31 cellular contexts compared by ENCODE assay signal in the genomic region with DNA sequence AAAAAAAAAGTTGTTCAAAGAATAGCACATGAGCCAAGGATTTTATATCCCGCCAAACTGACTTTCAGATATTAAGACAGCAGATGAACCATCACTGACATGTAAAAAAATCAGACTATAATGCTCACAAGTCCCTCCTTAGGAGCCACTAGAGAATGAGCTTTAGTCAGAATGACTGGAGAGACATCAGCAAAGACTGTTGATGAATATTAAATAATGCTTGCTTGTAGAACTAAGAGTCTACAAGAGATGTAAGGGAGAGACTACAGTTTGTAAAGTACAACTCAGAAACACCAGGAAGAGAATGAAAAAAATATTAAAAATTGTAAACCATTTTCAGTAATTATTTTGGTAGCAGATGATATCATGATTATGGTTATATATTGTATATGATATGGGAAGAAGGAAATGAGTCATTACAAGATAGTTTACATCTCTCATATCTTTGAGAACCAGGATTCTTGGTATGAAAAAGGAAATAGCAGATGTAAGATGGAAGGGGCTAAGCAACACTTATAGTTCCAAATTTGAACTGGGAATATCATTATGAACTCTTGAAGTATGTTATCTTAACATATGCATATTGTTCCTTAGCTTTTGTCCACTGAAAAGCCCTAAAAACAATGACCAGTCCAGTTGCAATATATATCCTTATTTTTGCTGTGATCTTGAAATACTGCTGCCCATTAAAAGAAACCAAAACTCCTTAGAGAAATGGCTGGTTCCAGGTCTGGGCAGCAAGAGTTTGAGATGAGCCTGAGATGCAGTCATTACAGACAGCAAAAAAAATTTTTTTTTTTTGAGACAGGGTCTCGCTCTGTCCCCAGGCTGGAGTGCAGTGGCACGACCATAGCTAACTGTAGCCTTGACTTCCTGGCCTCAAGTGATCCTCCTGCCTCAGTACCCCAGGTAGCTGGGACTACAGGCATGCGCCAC. TPM values are rescaled to one million over a fixed set of nuclear protein-coding genes. Genes with fewer than 3 reads are reported as not detected.
DNase-seq lines count a peak whose midpoint lies in the region; ATAC-seq and TF ChIP-seq lines count a peak whose summit lies in the region.
"Had no signal": no experiment of that assay in that cellular context is flagged by ENCODE, and none has a peak within 500 bp of the region (broad histone marks: within the 10 kb centered on the region; RNA-seq: fewer than 3 reads in every experiment).

No MANE protein-coding gene starts in this region.

- H3K4me1 ChIP-seq in PC-9 (replicated peaks; ENCODE audit: insufficient read depth): no peaks in the 10 kb centered on the region
- H3K4me1 ChIP-seq: ascending aorta, gastrocnemius medialis had no signal

- 0 out of 2 replicates have a peak, but pooled peaks cover 10% of the 10 kb centered on the region for H3K9me3 ChIP-seq in PC-9 (ENCODE audit: insufficient read depth, low read depth)

- peaks cover 4% of the 10 kb centered on the region for H3K9me3 Mint-ChIP-seq in activated T-cell treated with anti-CD3 and anti-CD28 coated beads, Interleukin-2, amount 50 U/mL, for 24 hours
- peaks cover 1% of the 10 kb centered on the region for H3K9me3 Mint-ChIP-seq in activated naive CD8-positive, alpha-beta T cell treated with anti-CD3 and anti-CD28 coated beads, Interleukin-2, amount 10 ng/mL, durations not matched to agents 7 days and 5 days
- peaks cover 2 to 6% of the 10 kb centered on the region in 2 donors for H3K9me3 Mint-ChIP-seq in natural killer cell
- H3K9me3 Mint-ChIP-seq: neural crest cell had no signal

- intact Hi-C loops in PC-9 (cut with micrococcal nuclease; ENCODE audit: unreplicated experiment) (no loop called here), natural killer cell (cut with micrococcal nuclease) (no loop called here), Right ventricle myocardium inferior (cut with DNase I) (no loop called here)

- H3K4me3 Mint-ChIP-seq in activated T-cell treated with anti-CD3 and anti-CD28 coated beads, Interleukin-2, amount 50 U/mL, for 24 hours: no peak overlapping the region
- H3K4me3 Mint-ChIP-seq in activated naive CD8-positive, alpha-beta T cell treated with anti-CD3 and anti-CD28 coated beads, Interleukin-2, amount 10 ng/mL, durations not matched to agents 7 days and 5 days: peak overlapping the region; percentile 39
- H3K4me3 Mint-ChIP-seq in natural killer cell: no peak overlapping the region
- H3K4me3 Mint-ChIP-seq: activated B cell treated with CpG ODN at 0.5 μM for 24 hours, B cell, GM23338, IgD-negative memory B cell, neural crest cell had no signal

- no peak for ATAC-seq in activated naive CD8-positive, alpha-beta T cell treated with anti-CD3 and anti-CD28 coated beads, Interleukin-2, amount 10 ng/mL, durations not matched to agents 7 days and 5 days (ENCODE audit: low read depth)
- no peak for ATAC-seq in natural killer cell
- ATAC-seq in Right ventricle myocardium inferior: no peak
- ATAC-seq in GM19397 (IDR thresholded peaks at IDR 0.05; ENCODE audit: unreplicated experiment): no peak
- ATAC-seq: esophagus mucosa, gastrocnemius medialis, GM23338, mucosa of descending colon, sciatic nerve had no signal

- H2AFZ ChIP-seq in PC-9: no peak overlapping the region
- H2AFZ ChIP-seq: GM23338 had no signal

- H3K4me1 Mint-ChIP-seq in activated T-cell treated with anti-CD3 and anti-CD28 coated beads, Interleukin-2, amount 50 U/mL, for 24 hours (ENCODE audit: low read depth): peaks cover 30% of the 10 kb centered on the region
- H3K4me1 Mint-ChIP-seq in activated naive CD8-positive, alpha-beta T cell treated with anti-CD3 and anti-CD28 coated beads, Interleukin-2, amount 10 ng/mL, durations not matched to agents 7 days and 5 days: peaks cover 15% of the 10 kb centered on the region
- H3K4me1 Mint-ChIP-seq in natural killer cell: peaks cover 22 to 23% of the 10 kb centered on the region in 2 donors
- H3K4me1 Mint-ChIP-seq: activated B cell treated with CpG ODN at 0.5 μM for 24 hours, B cell, GM23338, neural crest cell had no signal

- H3K27ac ChIP-seq in PC-9: peak overlapping the region; percentile 7; the same call in 1 of the 2 replicates
- H3K27ac ChIP-seq: ascending aorta, gastrocnemius medialis, upper lobe of left lung had no signal

- H3F3A ChIP-seq in PC-9 (ENCODE audit: insufficient read depth, low read depth): peaks cover 7% of the 10 kb centered on the region

- H3K27ac Mint-ChIP-seq in activated T-cell treated with anti-CD3 and anti-CD28 coated beads, Interleukin-2, amount 50 U/mL, for 24 hours: peak overlapping the region; percentile 56
- H3K27ac Mint-ChIP-seq in activated naive CD8-positive, alpha-beta T cell treated with anti-CD3 and anti-CD28 coated beads, Interleukin-2, amount 10 ng/mL, durations not matched to agents 7 days and 5 days: peak overlapping the region; percentile 63
- peak overlapping the region; percentile 12 to 49 for H3K27ac Mint-ChIP-seq in natural killer cell
- H3K27ac Mint-ChIP-seq: activated B cell treated with CpG ODN at 0.5 μM for 24 hours, B cell, GM23338 had no signal

- TF ChIP-seq CTCF in PC-9 (conservative IDR thresholded peaks at IDR 0.05) (no peak), natural killer cell (IDR thresholded peaks at IDR 0.05) (no peak)

- H3K36me3 Mint-ChIP-seq in activated T-cell treated with anti-CD3 and anti-CD28 coated beads, Interleukin-2, amount 50 U/mL, for 24 hours (ENCODE audit: low read depth): peaks cover 88% of the 10 kb centered on the region
- H3K36me3 Mint-ChIP-seq in activated naive CD8-positive, alpha-beta T cell treated with anti-CD3 and anti-CD28 coated beads, Interleukin-2, amount 10 ng/mL, durations not matched to agents 7 days and 5 days: peaks cover 71% of the 10 kb centered on the region
- H3K36me3 Mint-ChIP-seq in natural killer cell: peaks cover 28% of the 10 kb centered on the region

- BruUV-seq in PC-9 (replicated peaks; lab: Mats Ljungman, UMichigan): no TSS peak

- H3K79me2 ChIP-seq in PC-9 (ENCODE audit: low read depth): peaks cover 15% of the 10 kb centered on the region; the same call in 1 of the 2 replicates

- no peak for DNase-seq in activated T-cell treated with anti-CD3 and anti-CD28 coated beads, Interleukin-2, amount 50 U/mL, for 24 hours
- no peak for DNase-seq in activated T-cell treated with anti-CD3 and anti-CD28 coated beads, Interleukin-2, amount 50 U/mL, for 48 hours
- no peak for DNase-seq in PC-9
- no peak for DNase-seq in activated naive CD8-positive, alpha-beta T cell treated with anti-CD3 and anti-CD28 coated beads, Interleukin-2, amount 10 ng/mL, durations not matched to agents 7 days and 5 days
- DNase-seq in natural killer cell: no peak
- DNase-seq in Right ventricle myocardium inferior (ENCODE audit: missing footprints): no peak
- no peak for DNase-seq in DMS79 (lab: John Stamatoyannopoulos, UW)
- DNase-seq: activated B cell treated with CpG ODN at 0.5 μM for 24 hours; activated gamma-delta T cell treated with Interleukin-2 at 50 U/mL for 16 hours; cerebellar nuclear complex; DMS79 treated with DMSO at 0.1 percent for 48 hours; effector CD4-positive, alpha-beta T cell; gastrocnemius medialis; hippocampal formation; islet precursor cell; MG63; mucosa of descending colon; NCI-H1436; NCI-H524; posterior cingulate gyrus; RPMI8226; SK-N-SH; upper lobe of left lung had no signal

- H3K4me2 ChIP-seq in PC-9: no peak overlapping the region
- H3K4me2 ChIP-seq: GM23338, SK-N-SH had no signal

- no peaks in the 10 kb centered on the region for H4K20me1 ChIP-seq in PC-9 (ENCODE audit: insufficient read depth)

- no peaks in the 10 kb centered on the region for H3K27me3 Mint-ChIP-seq in activated T-cell treated with anti-CD3 and anti-CD28 coated beads, Interleukin-2, amount 50 U/mL, for 24 hours
- H3K27me3 Mint-ChIP-seq in activated naive CD8-positive, alpha-beta T cell treated with anti-CD3 and anti-CD28 coated beads, Interleukin-2, amount 10 ng/mL, durations not matched to agents 7 days and 5 days: no peaks in the 10 kb centered on the region
- no peaks in the 10 kb centered on the region for H3K27me3 Mint-ChIP-seq in natural killer cell (ENCODE audit: low read depth in 2 of 2)
- H3K27me3 Mint-ChIP-seq: activated B cell treated with CpG ODN at 0.5 μM for 24 hours, B cell, IgD-negative memory B cell had no signal

- POLR2A ChIA-PET in PC-9 (lab: Charles Lee; ENCODE audit: unreplicated experiment): no interaction called here
- POLR2A ChIA-PET in activated naive CD8-positive, alpha-beta T cell treated with anti-CD3 and anti-CD28 coated beads, Interleukin-2, amount 10 ng/mL, durations not matched to agents 7 days and 5 days (lab: Charles Lee): interaction anchor here (0.9 kb wide), 2 partner anchors 52 to 55 kb away, joined by 3 to 6 read pairs; no protein-coding TSS in a partner anchor

- no peaks in the 10 kb centered on the region for H3K9me2 ChIP-seq in PC-9 (ENCODE audit: insufficient read depth)
- H3K9me2 ChIP-seq: SK-N-SH had no signal

- CTCF ChIA-PET in PC-9 (lab: Charles Lee): no interaction called here

- no peak overlapping the region for H3K4me3 ChIP-seq in PC-9
- H3K4me3 ChIP-seq: ascending aorta, gastrocnemius medialis, GM23338, MG63, mucosa of descending colon, upper lobe of left lung had no signal

- no peaks in the 10 kb centered on the region for H3K27me3 ChIP-seq in PC-9 (ENCODE audit: insufficient read depth, low read depth)
- H3K27me3 ChIP-seq: ascending aorta, gastrocnemius medialis, MG63, upper lobe of left lung had no signal

- peaks cover 43% of the 10 kb centered on the region for H3K36me3 ChIP-seq in PC-9 (ENCODE audit: low read depth)

RNA-seq across cellular contexts. Expression of gene PTPN2, which starts 55.7 kb away (rescaled TPM):
- 77.2 and 78.1 TPM in 2 replicates for total RNA-seq in PC-9 (2021)
- 10 to 100 TPM; 64.9 to 68.1 TPM for total RNA-seq in activated naive CD8-positive, alpha-beta T cell treated with anti-CD3 and anti-CD28 coated beads, Interleukin-2, amount 10 ng/mL, durations not matched to agents 7 days and 5 days
- total RNA-seq in natural killer cell: 100 to 1,000 TPM; 110 to 115 (median 112) TPM
- 11.2 TPM for total RNA-seq in Right ventricle myocardium inferior
